22 cellular contexts compared by ENCODE assay signal in genomic region chr12:12195516-12195915, GRCh38.
DNase-seq lines count a peak whose midpoint lies in the region; ATAC-seq, FAIRE-seq and TF ChIP-seq lines count a peak whose summit lies in the region.
"Had no signal": no experiment of that assay in that cellular context is flagged by ENCODE, and none has a peak within 500 bp of the region (broad histone marks: within the 10 kb centered on the region; RNA-seq: fewer than 3 reads in every experiment).

No MANE protein-coding gene starts in this region.

- H2AFZ ChIP-seq in GM23338 (no peak overlapping the region), endothelial cell of umbilical vein (ENCODE audit: low read depth, low read length) (no peak overlapping the region)

- dilution Hi-C loops in endothelial cell of umbilical vein (cut with MboI; ENCODE audit: extremely low pct_ligation_motif_present, low sequenced_read_pairs), result no loop called here

- no peak overlapping the region for H3K4me2 ChIP-seq in GM23338
- no peak overlapping the region for H3K4me2 ChIP-seq in endothelial cell of umbilical vein (ENCODE audit: insufficient read depth, low read length)
- H3K4me2 ChIP-seq: BLaER1 had no signal

- H3K36me3 Mint-ChIP-seq in GM23338 (ENCODE audit: low read depth), result peaks cover 37% of the 10 kb centered on the region
- peaks cover 8 to 24% of the 10 kb centered on the region in 2 donors for H3K36me3 Mint-ChIP-seq in CD4-positive, alpha-beta memory T cell
- peaks cover 9% of the 10 kb centered on the region for H3K36me3 Mint-ChIP-seq in stimulated activated memory B cell treated with anti-CD40 and anti-IgM and Interleukin-4, amounts not matched to agents 10 μg/mL and 1 μg/mL and 100 μg/mL, for 72 hours

- TF ChIP-seq POLR2A in endothelial cell of umbilical vein (IDR thresholded peaks at IDR 0.05; ENCODE audit: low read depth, low read length), result no peak

- BruUV-seq in endothelial cell of umbilical vein (replicated peaks; lab: Mats Ljungman, UMichigan), result no TSS peak

- peak overlapping the region; percentile 40; the same call in 1 of the 2 replicates for H3K27ac Mint-ChIP-seq in GM23338
- H3K27ac Mint-ChIP-seq in CD4-positive, alpha-beta memory T cell, result no peak overlapping the region
- H3K27ac Mint-ChIP-seq in stimulated activated memory B cell treated with anti-CD40 and anti-IgM and Interleukin-4, amounts not matched to agents 10 μg/mL and 1 μg/mL and 100 μg/mL, for 72 hours, result no peak overlapping the region
- H3K27ac Mint-ChIP-seq: B cell; CD4-positive, CD25-positive, alpha-beta regulatory T cell; CD8-positive, alpha-beta memory T cell had no signal

- H3K4me3 ChIP-seq in GM23338 (no peak overlapping the region), endothelial cell of umbilical vein (replicated peaks in 1 of 3; ENCODE audit: insufficient read depth in 1 of 3, low read depth in 1 of 3, low read length in 3 of 3) (no peak overlapping the region)
- no peak overlapping the region for H3K4me3 ChIP-seq in CD4-positive, alpha-beta memory T cell (ENCODE audit: low read length in 2 of 2)
- H3K4me3 ChIP-seq: BLaER1 had no signal

- ATAC-seq in GM23338, result no peak
- ATAC-seq in GM18511 (IDR thresholded peaks at IDR 0.05; ENCODE audit: unreplicated experiment), result no peak
- ATAC-seq in stimulated activated memory B cell treated with anti-CD40 and anti-IgM and Interleukin-4, amounts not matched to agents 10 μg/mL and 1 μg/mL and 100 μg/mL, for 72 hours, result no peak
- ATAC-seq: HCT116 had no signal

- peaks cover 5% of the 10 kb centered on the region; the same call in 1 of the 3 replicates for H3K4me1 Mint-ChIP-seq in GM23338
- H3K4me1 Mint-ChIP-seq in CD4-positive, alpha-beta memory T cell, result no peaks in the 10 kb centered on the region
- H3K4me1 Mint-ChIP-seq in stimulated activated memory B cell treated with anti-CD40 and anti-IgM and Interleukin-4, amounts not matched to agents 10 μg/mL and 1 μg/mL and 100 μg/mL, for 72 hours, result no peaks in the 10 kb centered on the region
- H3K4me1 Mint-ChIP-seq: B cell; CD4-positive, CD25-positive, alpha-beta regulatory T cell; CD8-positive, alpha-beta memory T cell had no signal

- H3F3A ChIP-seq in GM23338 (replicated peaks; ENCODE audit: low read depth), result no peaks in the 10 kb centered on the region

- no peaks in the 10 kb centered on the region for H3K9me2 ChIP-seq in GM23338 (ENCODE audit: insufficient read depth)

- H3K9ac ChIP-seq in endothelial cell of umbilical vein (replicated peaks; ENCODE audit: extremely low read depth, insufficient read depth, low read length), result no peak overlapping the region
- H3K9ac ChIP-seq: BLaER1 had no signal

- 0 out of 2 replicates have a peak, but pooled peaks cover 4% of the 10 kb centered on the region for H4K20me1 ChIP-seq in GM23338 (replicated peaks; ENCODE audit: insufficient read depth)
- H4K20me1 ChIP-seq in endothelial cell of umbilical vein (replicated peaks; ENCODE audit: control insufficient read depth, extremely low read depth, insufficient read depth, low read length), result peaks cover 3% of the 10 kb centered on the region

- H3K27ac ChIP-seq in GM23338 (ENCODE audit: low read depth), result no peak overlapping the region
- H3K27ac ChIP-seq in endothelial cell of umbilical vein (ENCODE audit: insufficient read depth, low read depth, low read length), result no peak overlapping the region
- H3K27ac ChIP-seq in CD4-positive, alpha-beta memory T cell (ENCODE audit: low read depth, low read length), result no peak overlapping the region
- no peak overlapping the region for H3K27ac ChIP-seq in caudate nucleus (ENCODE audit: low read depth, low read length)
- H3K27ac ChIP-seq: 22Rv1, BLaER1, C4-2B had no signal

- peaks cover 4% of the 10 kb centered on the region; the same call in 1 of the 3 replicates for H3K9me3 Mint-ChIP-seq in GM23338
- H3K9me3 Mint-ChIP-seq in CD4-positive, alpha-beta memory T cell, result peaks cover 0 to 31% (median 17%) of the 10 kb centered on the region in 8 donors
- H3K9me3 Mint-ChIP-seq in stimulated activated memory B cell treated with anti-CD40 and anti-IgM and Interleukin-4, amounts not matched to agents 10 μg/mL and 1 μg/mL and 100 μg/mL, for 72 hours, result peaks cover 10% of the 10 kb centered on the region

- H3K36me3 ChIP-seq in GM23338 (ENCODE audit: insufficient read depth) (no peaks in the 10 kb centered on the region), endothelial cell of umbilical vein (ENCODE audit: control insufficient read depth in 2 of 2, extremely low read depth in 1 of 2, insufficient read depth in 2 of 2, low read length in 2 of 2) (no peaks in the 10 kb centered on the region)
- no peaks in the 10 kb centered on the region for H3K36me3 ChIP-seq in CD4-positive, alpha-beta memory T cell (ENCODE audit: insufficient read depth, low read length)

- H3K4me1 ChIP-seq in GM23338 (ENCODE audit: insufficient read depth) (no peaks in the 10 kb centered on the region), endothelial cell of umbilical vein (ENCODE audit: control insufficient read depth, extremely low read depth, insufficient read depth, low read length) (peaks cover 5% of the 10 kb centered on the region)
- no peaks in the 10 kb centered on the region for H3K4me1 ChIP-seq in CD4-positive, alpha-beta memory T cell (ENCODE audit: insufficient read depth, low read length)
- H3K4me1 ChIP-seq: BLaER1 had no signal

- CTCF ChIA-PET in endothelial cell of umbilical vein (lab: Charles Lee), result no interaction called here
- CTCF ChIA-PET in CD4-positive, alpha-beta memory T cell (lab: Charles Lee; ENCODE audit: partially characterized antibody), result no interaction called here

- H3K4me3 Mint-ChIP-seq in GM23338, result no peak overlapping the region
- no peak overlapping the region for H3K4me3 Mint-ChIP-seq in CD4-positive, alpha-beta memory T cell
- no peak overlapping the region for H3K4me3 Mint-ChIP-seq in stimulated activated memory B cell treated with anti-CD40 and anti-IgM and Interleukin-4, amounts not matched to agents 10 μg/mL and 1 μg/mL and 100 μg/mL, for 72 hours
- H3K4me3 Mint-ChIP-seq: B cell; CD4-positive, CD25-positive, alpha-beta regulatory T cell; CD8-positive, alpha-beta memory T cell had no signal

- TF ChIP-seq CTCF in GM23338 (conservative IDR thresholded peaks at IDR 0.05; ENCODE audit: low read depth in 2 of 2) (no peak), endothelial cell of umbilical vein (IDR thresholded peaks at IDR 0.05; ENCODE audit: extremely low read depth in 1 of 2, insufficient read depth in 1 of 2, low read depth in 1 of 2, low read length in 2 of 2) (no peak)

- H3K27me3 ChIP-seq in GM23338 (ENCODE audit: insufficient read depth), result no peaks in the 10 kb centered on the region
- no peaks in the 10 kb centered on the region for H3K27me3 ChIP-seq in endothelial cell of umbilical vein (ENCODE audit: control insufficient read depth in 2 of 2, insufficient read depth in 2 of 2, low read length in 2 of 2)
- H3K27me3 ChIP-seq in CD4-positive, alpha-beta memory T cell (ENCODE audit: insufficient read depth, low read length), result no peaks in the 10 kb centered on the region
- H3K27me3 ChIP-seq: BLaER1 had no signal

- H3K9me3 ChIP-seq in endothelial cell of umbilical vein (replicated peaks; ENCODE audit: control insufficient read depth, insufficient read depth, low read length), result no peaks in the 10 kb centered on the region
- no peaks in the 10 kb centered on the region for H3K9me3 ChIP-seq in CD4-positive, alpha-beta memory T cell (ENCODE audit: control insufficient read depth in 1 of 2, low read length in 2 of 2)

- no peaks in the 10 kb centered on the region for H3K27me3 Mint-ChIP-seq in GM23338 (ENCODE audit: insufficient read depth, low read depth, poor library complexity)
- peaks cover 7 to 10% of the 10 kb centered on the region in 2 donors for H3K27me3 Mint-ChIP-seq in CD4-positive, alpha-beta memory T cell
- H3K27me3 Mint-ChIP-seq in stimulated activated memory B cell treated with anti-CD40 and anti-IgM and Interleukin-4, amounts not matched to agents 10 μg/mL and 1 μg/mL and 100 μg/mL, for 72 hours, result peaks cover 29% of the 10 kb centered on the region

- no peaks in the 10 kb centered on the region for H3K9me1 ChIP-seq in endothelial cell of umbilical vein (replicated peaks; ENCODE audit: control insufficient read depth, extremely low read depth, insufficient read depth, low read length)

- POLR2A ChIA-PET in endothelial cell of umbilical vein (lab: Charles Lee), result interaction anchor here (1.2 kb wide), 1 partner anchor 109 kb away, joined by 4 read pairs; no protein-coding TSS in a partner anchor
- POLR2A ChIA-PET in CD4-positive, alpha-beta memory T cell (lab: Charles Lee; ENCODE audit: partially characterized antibody), result no interaction called here

- intact Hi-C loops in endothelial cell of umbilical vein (cut with micrococcal nuclease), result no loop called here
- intact Hi-C loops in CD4-positive, alpha-beta memory T cell (cut with micrococcal nuclease), result no loop called here

- peaks cover 88% of the 10 kb centered on the region for H3K79me2 ChIP-seq in GM23338 (replicated peaks; ENCODE audit: insufficient read depth)
- H3K79me2 ChIP-seq in endothelial cell of umbilical vein (ENCODE audit: control insufficient read depth, insufficient read depth, low read length), result no peaks in the 10 kb centered on the region

- DNase-seq in EH (ENCODE audit: low read depth) (peak; percentile 69), GM23338 (ENCODE audit: low spot score) (no peak), M059J (ENCODE audit: low read depth) (peak; percentile 30), endothelial cell of umbilical vein (ENCODE audit: low read depth, low spot score) (peak; percentile 14), caudate nucleus (lab: John Stamatoyannopoulos, UW) (no peak)
- DNase-seq in CD4-positive, alpha-beta memory T cell, result no peak
- DNase-seq: CD4-positive, CD25-positive, alpha-beta regulatory T cell; CD8-positive, alpha-beta memory T cell; DMS 273 treated with DMSO at 0.1 percent for 48 hours; DMS79; GDM1; H7 had no signal

- peak; percentile 47 for FAIRE-seq in endothelial cell of umbilical vein (lab: Jason Lieb, UNC)
- FAIRE-seq: A204.1, GM18507, H1 had no signal

TF ChIP-seq in GM23338, 12 proteins besides CTCF, POLR2A, EP300 and RAD21 (continues in another document):
- no peak for TF ChIP-seq ZNF331 (CRISPR knock-in tag; IDR thresholded peaks at IDR 0.05; ENCODE audit: low read depth)
- TF ChIP-seq POLR2AphosphoS5 (IDR thresholded peaks at IDR 0.05; ENCODE audit: low read depth), result no peak
- no peak for TF ChIP-seq EZH2 (IDR thresholded peaks at IDR 0.05; ENCODE audit: low read depth, unreplicated experiment)

TF ChIP-seq in endothelial cell of umbilical vein, 7 proteins besides CTCF, POLR2A, EP300 and RAD21 (continues in another document):
- TF ChIP-seq FOS (IDR thresholded peaks at IDR 0.05; ENCODE audit: borderline replicate concordance, insufficient read depth, low read length) (no peak), EZH2 (IDR thresholded peaks at IDR 0.05; ENCODE audit: borderline replicate concordance, low read depth, low read length, severe bottlenecking) (no peak), JUN (IDR thresholded peaks at IDR 0.05; ENCODE audit: borderline replicate concordance, insufficient read depth, insufficient read length, low read depth) (no peak), MAX (IDR thresholded peaks at IDR 0.05; ENCODE audit: insufficient read depth, insufficient read length) (no peak), POLR2AphosphoS5 (IDR thresholded peaks at IDR 0.05; ENCODE audit: insufficient read depth, low read depth, low read length) (no peak)

Comparison
In these comparisons a context has a peak if more than half of its experiments do, and no peak if none do; other contexts are left out.
1. DNase-seq: peak in EH (single experiment), M059J (single experiment) and endothelial cell of umbilical vein (single experiment); none in GM23338 (single experiment), CD4-positive, alpha-beta memory T cell (0 of 5) and caudate nucleus (0 of 61).